ENCODE assay signal across 29 cellular contexts in genomic region chr5:153777681-153778080, GRCh38.
A peak's percentile ranks its signal among the peaks of the same experiment; 100 is the strongest.
DNase-seq lines count a peak whose midpoint lies in the region; ATAC-seq, FAIRE-seq and TF ChIP-seq lines count a peak whose summit lies in the region.
"Had no signal": no experiment of that assay in that cellular context is flagged by ENCODE, and none has a peak within 500 bp of the region (broad histone marks: within the 10 kb centered on the region; RNA-seq: fewer than 3 reads in every experiment).

No MANE protein-coding gene starts in this region.

- TF ChIP-seq CTCF in HepG2 (CRISPR knock-in tag; IDR thresholded peaks at IDR 0.05) (no peak), right lobe of liver (IDR thresholded peaks at IDR 0.05) (no peak), left ventricle myocardium inferior (IDR thresholded peaks at IDR 0.05; ENCODE audit: borderline replicate concordance) (no peak), ovary (IDR thresholded peaks at IDR 0.05) (no peak)

- H3K9ac ChIP-seq in HepG2 (ENCODE audit: insufficient read depth, low read depth, low read length): no peak overlapping the region
- no peak overlapping the region for H3K9ac ChIP-seq in mesendoderm (ENCODE audit: low read length)

- no peak overlapping the region for H2AK5ac ChIP-seq in mesendoderm (ENCODE audit: low read length)

- in situ Hi-C loops in HepG2 (cut with HindIII; ENCODE audit: extremely low pct_ligation_motif_present, low pct_unique_long_range_greater_than_20kb): no loop called here

- no peak overlapping the region for H4K8ac ChIP-seq in mesendoderm (ENCODE audit: low read depth, low read length)

- H2BK120ac ChIP-seq in mesendoderm (ENCODE audit: low read depth, low read length): no peak overlapping the region

- H4K5ac ChIP-seq in mesendoderm (ENCODE audit: low read length): no peak overlapping the region

- H3K56ac ChIP-seq in mesendoderm (ENCODE audit: low read length): no peak overlapping the region

- H3K27me3 ChIP-seq in HepG2 (ENCODE audit: control insufficient read depth in 1 of 2, insufficient read depth in 2 of 2, low read length in 2 of 2): no peaks in the 10 kb centered on the region; a peak in 1 of 5 replicates
- no peaks in the 10 kb centered on the region for H3K27me3 ChIP-seq in right lobe of liver
- H3K27me3 ChIP-seq in mesendoderm (ENCODE audit: insufficient read depth, low read length, poor library complexity): no peaks in the 10 kb centered on the region
- H3K27me3 ChIP-seq in left ventricle myocardium inferior (ENCODE audit: low read depth): peaks cover 26% of the 10 kb centered on the region
- no peaks in the 10 kb centered on the region for H3K27me3 ChIP-seq in ovary
- H3K27me3 ChIP-seq: heart left ventricle, uterus had no signal

- no peak overlapping the region for H3K18ac ChIP-seq in mesendoderm (ENCODE audit: low read length)

- POLR2A ChIA-PET in HepG2 (lab: Yijun Ruan, JAX): no interaction called here

- no peaks in the 10 kb centered on the region for H3K36me3 ChIP-seq in HepG2 (replicated peaks in 1 of 2; ENCODE audit: control insufficient read depth in 1 of 2, insufficient read depth in 2 of 2, low read length in 2 of 2)
- no peaks in the 10 kb centered on the region for H3K36me3 ChIP-seq in right lobe of liver
- no peaks in the 10 kb centered on the region for H3K36me3 ChIP-seq in mesendoderm (ENCODE audit: control insufficient read depth, insufficient read depth, low read length)
- no peaks in the 10 kb centered on the region for H3K36me3 ChIP-seq in left ventricle myocardium inferior
- no peaks in the 10 kb centered on the region for H3K36me3 ChIP-seq in ovary
- H3K36me3 ChIP-seq: heart left ventricle, thoracic aorta, uterus had no signal

- intact Hi-C loops in HepG2 (cut with micrococcal nuclease; ENCODE audit: unreplicated experiment) (no loop called here), right lobe of liver (cut with DNase I) (no loop called here), left ventricle myocardium inferior (cut with micrococcal nuclease) (no loop called here), ovary (cut with DNase I) (no loop called here)

- no peak overlapping the region for H3K27ac ChIP-seq in HepG2 (ENCODE audit: extremely low read length, insufficient read depth, low read length)
- H3K27ac ChIP-seq in right lobe of liver: no peak overlapping the region
- no peak overlapping the region for H3K27ac ChIP-seq in mesendoderm (ENCODE audit: low read depth, low read length)
- H3K27ac ChIP-seq in left ventricle myocardium inferior (replicated peaks): no peak overlapping the region
- H3K27ac ChIP-seq in ovary: no peak overlapping the region
- H3K27ac ChIP-seq: A549, heart left ventricle, thoracic aorta, uterus had no signal

- H4K20me1 ChIP-seq in HepG2 (ENCODE audit: insufficient read depth, low read length): no peaks in the 10 kb centered on the region

- H3K4me2 ChIP-seq in HepG2 (ENCODE audit: low read depth, low read length) (no peak overlapping the region), mesendoderm (ENCODE audit: low read length) (no peak overlapping the region)
- H3K4me2 ChIP-seq: A549 had no signal

- BruUV-seq in HepG2 (replicated peaks; lab: Mats Ljungman, UMichigan): no TSS peak

- ATAC-seq in HepG2: no peak
- no peak for ATAC-seq in right lobe of liver
- ATAC-seq in SK-N-SH treated with all-trans-retinoic acid at 6 μM for 48 hours: peak; percentile 60; the same call in 2 of the 3 replicates
- no peak for ATAC-seq in GM21619 (IDR thresholded peaks at IDR 0.05; ENCODE audit: unreplicated experiment)
- ATAC-seq: A549; heart left ventricle; natural killer cell treated with Interleukin-12 subunit alpha and Interleukin-12 subunit beta and Interleukin-15 and Interleukin-18, amount 100 ng/mL, for 72 hours; right cardiac atrium; Right ventricle myocardium inferior had no signal

- no peak overlapping the region for H2BK5ac ChIP-seq in mesendoderm (ENCODE audit: low read length)

- H3K23ac ChIP-seq in mesendoderm (ENCODE audit: low read length): no peak overlapping the region

- no peaks in the 10 kb centered on the region for H3K79me1 ChIP-seq in mesendoderm (ENCODE audit: low read length)

- H2AFZ ChIP-seq in HepG2 (ENCODE audit: low read length): no peak overlapping the region

- no peaks in the 10 kb centered on the region for H3K9me3 ChIP-seq in HepG2 (ENCODE audit: low read length)
- no peaks in the 10 kb centered on the region for H3K9me3 ChIP-seq in right lobe of liver
- no peaks in the 10 kb centered on the region for H3K9me3 ChIP-seq in left ventricle myocardium inferior (replicated peaks)
- H3K9me3 ChIP-seq in ovary: no peaks in the 10 kb centered on the region
- H3K9me3 ChIP-seq: A549, heart left ventricle, thoracic aorta, uterus had no signal

- no peak overlapping the region for H3K4me3 ChIP-seq in HepG2 (replicated peaks in 1 of 3; ENCODE audit: insufficient read depth in 1 of 3, low read depth in 2 of 3, low read length in 3 of 3)
- no peak overlapping the region for H3K4me3 ChIP-seq in right lobe of liver
- H3K4me3 ChIP-seq in mesendoderm (ENCODE audit: low read length): no peak overlapping the region
- H3K4me3 ChIP-seq in left ventricle myocardium inferior: no peak overlapping the region
- no peak overlapping the region for H3K4me3 ChIP-seq in ovary
- H3K4me3 ChIP-seq: A549, heart left ventricle, lung, thoracic aorta, uterus had no signal

- DNase-seq in HepG2 (ENCODE audit: low spot score): no peak
- DNase-seq in right lobe of liver: no peak
- peak; percentile 55 for DNase-seq in mesendoderm
- no peak for DNase-seq in NCI-H226
- no peak for DNase-seq in left ventricle myocardium inferior
- DNase-seq in ovary: no peak
- DNase-seq: activated CD4-positive, alpha-beta T cell treated with anti-CD3 and anti-CD28 coated beads, Interleukin-2, amount 50 U/mL, for 48 hours; activated CD4-positive, CD25-positive, alpha-beta regulatory T cell treated with anti-CD3 and anti-CD28 coated beads, Interleukin-2, amount 50 U/mL, for 72 hours; activated naive CD4-positive, alpha-beta T cell; CD4-positive, alpha-beta memory T cell; DMS 273 treated with DMSO at 0.1 percent for 48 hours; foreskin fibroblast; heart left ventricle; KBM-7; NCI-H2171 treated with DMSO at 0.1 percent for 48 hours; NCI-H526 treated with DMSO at 0.1 percent for 48 hours; right cardiac atrium; stimulated activated CD4-positive, alpha-beta T cell treated with anti-CD3 and anti-CD28 coated beads, Interleukin-2, amount 100 ng/mL, for 24 hours; uterus had no signal

- H3K79me2 ChIP-seq in HepG2 (ENCODE audit: insufficient read depth, low read length) (no peaks in the 10 kb centered on the region), mesendoderm (ENCODE audit: control insufficient read depth, insufficient read depth, low read length) (no peaks in the 10 kb centered on the region)

- H2BK15ac ChIP-seq in mesendoderm (replicated peaks; ENCODE audit: low read depth): no peak overlapping the region

- no peak for TF ChIP-seq RAD21 in HepG2 (CRISPR knock-in tag; IDR thresholded peaks at IDR 0.05)

- 0% methylated on average over 1 of the region's 1 CpG for WGBS in HepG2 (ENCODE audit: low lambda C conversion rate)
- 14% methylated on average over 1 of the region's 1 CpG for WGBS in right lobe of liver (ENCODE audit: insufficient coverage, low coverage, low lambda C conversion rate, missing lambda C conversion rate)
- WGBS in mesendoderm (ENCODE audit: extremely low coverage, insufficient coverage, low lambda C conversion rate): no CpG with 5 or more reads among the region's 1 CpG
- 4 to 17% (median 5%) methylated on average over 1 of the region's 1 CpG for WGBS in ovary, 3 donors

- H3K4me1 ChIP-seq in HepG2 (ENCODE audit: insufficient read depth, low read length) (no peaks in the 10 kb centered on the region), right lobe of liver (no peaks in the 10 kb centered on the region), mesendoderm (ENCODE audit: control insufficient read depth, low read depth, low read length) (peaks cover 11% of the 10 kb centered on the region), left ventricle myocardium inferior (no peaks in the 10 kb centered on the region), ovary (ENCODE audit: insufficient read depth) (no peaks in the 10 kb centered on the region)
- H3K4me1 ChIP-seq: A549, heart left ventricle, uterus had no signal

- no peak for TF ChIP-seq EP300 in HepG2 (IDR thresholded peaks at IDR 0.05; ENCODE audit: low read depth in 2 of 2, low read length in 2 of 2)
- no peak for TF ChIP-seq EP300 in HepG2 (CRISPR knock-in tag; IDR thresholded peaks at IDR 0.05; ENCODE audit: borderline replicate concordance)
- TF ChIP-seq EP300 in ovary (IDR thresholded peaks at IDR 0.05): no peak

- H3K4ac ChIP-seq in mesendoderm (ENCODE audit: low read depth, low read length): no peak overlapping the region

- TF ChIP-seq POLR2A in HepG2 (IDR thresholded peaks at IDR 0.05; ENCODE audit: insufficient read depth in 1 of 2, low read depth in 2 of 2, low read length in 2 of 2) (no peak), right lobe of liver (IDR thresholded peaks at IDR 0.05) (no peak), ovary (IDR thresholded peaks at IDR 0.05) (no peak)

- CTCF ChIA-PET in HepG2 (lab: Yijun Ruan, JAX; ENCODE audit: low intra/inter-chr PET ratio, low total read pairs): no interaction called here

- no peak for FAIRE-seq in HepG2 (lab: Jason Lieb, UNC)
- FAIRE-seq: A549, GM12891, H54, HTR-8/SVneo had no signal

TF ChIP-seq in HepG2, 621 proteins besides CTCF, POLR2A, EP300 and RAD21:
- TF ChIP-seq KLF13 (CRISPR knock-in tag; IDR thresholded peaks at IDR 0.05) (no peak), RFX1 (IDR thresholded peaks at IDR 0.05) (peak; percentile 27; the same call in 1 of the 2 replicates)
